1 cellular context compared by ENCODE assay signal in the genomic region with DNA sequence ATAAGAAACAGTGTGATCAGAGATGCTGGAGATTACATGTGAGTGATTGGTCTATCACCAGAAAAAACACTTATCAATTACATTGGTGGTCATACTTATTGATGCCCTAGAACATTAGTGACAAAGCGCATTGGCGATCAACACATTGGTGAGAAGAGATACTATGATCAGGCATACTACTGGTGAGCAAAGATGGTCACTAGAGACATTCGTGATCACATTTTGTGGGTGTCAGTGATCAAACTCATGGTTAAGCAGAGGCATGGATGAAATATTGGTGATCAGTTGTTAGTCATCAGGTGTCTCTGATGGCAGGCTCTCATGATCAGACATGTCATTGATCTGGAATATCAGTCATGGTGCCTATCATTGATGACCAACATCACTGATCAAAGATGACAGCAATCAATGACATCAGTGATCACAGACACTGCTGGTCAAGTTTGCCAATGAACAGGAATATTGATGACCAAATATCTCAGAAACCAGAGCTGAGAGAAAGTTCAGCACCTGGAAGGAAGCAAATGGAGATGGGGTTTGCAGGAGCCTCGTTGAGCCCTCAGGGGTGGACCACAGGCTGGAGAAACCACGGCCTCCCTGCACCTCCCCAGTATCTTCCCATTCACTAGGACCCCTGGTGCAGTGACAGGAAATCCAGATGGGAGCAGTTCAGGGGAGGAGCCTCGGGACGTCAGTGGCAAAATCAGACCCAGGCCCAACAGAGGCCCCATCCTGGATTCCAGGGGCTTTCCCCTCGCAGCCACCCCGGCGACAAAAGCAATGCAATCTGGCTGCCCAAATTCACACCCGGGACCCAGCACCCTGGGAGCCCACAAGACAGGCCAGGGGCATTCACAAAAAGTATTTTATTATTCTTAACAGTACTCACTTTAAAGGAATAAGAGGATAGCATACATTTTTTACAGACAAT.
TF ChIP-seq lines count a peak whose summit lies in the region.

No MANE protein-coding gene starts in this region.

TF ChIP-seq in K562, 482 proteins besides CTCF, POLR2A, EP300 and RAD21 (continues in another document):
- TF ChIP-seq, protein P1, sequence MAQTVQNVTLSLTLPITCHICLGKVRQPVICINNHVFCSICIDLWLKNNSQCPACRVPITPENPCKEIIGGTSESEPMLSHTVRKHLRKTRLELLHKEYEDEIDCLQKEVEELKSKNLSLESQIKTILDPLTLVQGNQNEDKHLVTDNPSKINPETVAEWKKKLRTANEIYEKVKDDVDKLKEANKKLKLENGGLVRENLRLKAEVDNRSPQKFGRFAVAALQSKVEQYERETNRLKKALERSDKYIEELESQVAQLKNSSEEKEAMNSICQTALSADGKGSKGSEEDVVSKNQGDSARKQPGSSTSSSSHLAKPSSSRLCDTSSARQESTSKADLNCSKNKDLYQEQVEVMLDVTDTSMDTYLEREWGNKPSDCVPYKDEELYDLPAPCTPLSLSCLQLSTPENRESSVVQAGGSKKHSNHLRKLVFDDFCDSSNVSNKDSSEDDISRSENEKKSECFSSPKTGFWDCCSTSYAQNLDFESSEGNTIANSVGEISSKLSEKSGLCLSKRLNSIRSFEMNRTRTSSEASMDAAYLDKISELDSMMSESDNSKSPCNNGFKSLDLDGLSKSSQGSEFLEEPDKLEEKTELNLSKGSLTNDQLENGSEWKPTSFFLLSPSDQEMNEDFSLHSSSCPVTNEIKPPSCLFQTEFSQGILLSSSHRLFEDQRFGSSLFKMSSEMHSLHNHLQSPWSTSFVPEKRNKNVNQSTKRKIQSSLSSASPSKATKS (CRISPR knock-in tag; IDR thresholded peaks at IDR 0.05): no peak
- TF ChIP-seq, protein P2, sequence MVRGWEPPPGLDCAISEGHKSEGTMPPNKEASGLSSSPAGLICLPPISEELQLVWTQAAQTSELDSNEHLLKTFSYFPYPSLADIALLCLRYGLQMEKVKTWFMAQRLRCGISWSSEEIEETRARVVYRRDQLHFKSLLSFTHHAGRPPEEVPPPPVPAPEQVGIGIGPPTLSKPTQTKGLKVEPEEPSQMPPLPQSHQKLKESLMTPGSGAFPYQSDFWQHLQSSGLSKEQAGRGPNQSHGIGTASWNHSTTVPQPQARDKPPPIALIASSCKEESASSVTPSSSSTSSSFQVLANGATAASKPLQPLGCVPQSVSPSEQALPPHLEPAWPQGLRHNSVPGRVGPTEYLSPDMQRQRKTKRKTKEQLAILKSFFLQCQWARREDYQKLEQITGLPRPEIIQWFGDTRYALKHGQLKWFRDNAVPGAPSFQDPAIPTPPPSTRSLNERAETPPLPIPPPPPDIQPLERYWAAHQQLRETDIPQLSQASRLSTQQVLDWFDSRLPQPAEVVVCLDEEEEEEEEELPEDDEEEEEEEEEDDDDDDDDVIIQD (CRISPR knock-in tag; IDR thresholded peaks at IDR 0.05): no peak
- TF ChIP-seq, protein P3, sequence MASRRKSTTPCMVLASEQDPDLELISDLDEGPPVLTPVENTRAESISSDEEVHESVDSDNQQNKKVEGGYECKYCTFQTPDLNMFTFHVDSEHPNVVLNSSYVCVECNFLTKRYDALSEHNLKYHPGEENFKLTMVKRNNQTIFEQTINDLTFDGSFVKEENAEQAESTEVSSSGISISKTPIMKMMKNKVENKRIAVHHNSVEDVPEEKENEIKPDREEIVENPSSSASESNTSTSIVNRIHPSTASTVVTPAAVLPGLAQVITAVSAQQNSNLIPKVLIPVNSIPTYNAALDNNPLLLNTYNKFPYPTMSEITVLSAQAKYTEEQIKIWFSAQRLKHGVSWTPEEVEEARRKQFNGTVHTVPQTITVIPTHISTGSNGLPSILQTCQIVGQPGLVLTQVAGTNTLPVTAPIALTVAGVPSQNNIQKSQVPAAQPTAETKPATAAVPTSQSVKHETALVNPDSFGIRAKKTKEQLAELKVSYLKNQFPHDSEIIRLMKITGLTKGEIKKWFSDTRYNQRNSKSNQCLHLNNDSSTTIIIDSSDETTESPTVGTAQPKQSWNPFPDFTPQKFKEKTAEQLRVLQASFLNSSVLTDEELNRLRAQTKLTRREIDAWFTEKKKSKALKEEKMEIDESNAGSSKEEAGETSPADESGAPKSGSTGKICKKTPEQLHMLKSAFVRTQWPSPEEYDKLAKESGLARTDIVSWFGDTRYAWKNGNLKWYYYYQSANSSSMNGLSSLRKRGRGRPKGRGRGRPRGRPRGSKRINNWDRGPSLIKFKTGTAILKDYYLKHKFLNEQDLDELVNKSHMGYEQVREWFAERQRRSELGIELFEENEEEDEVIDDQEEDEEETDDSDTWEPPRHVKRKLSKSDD (conservative IDR thresholded peaks at IDR 0.05; ENCODE audit: low read length): no peak
- no peak for TF ChIP-seq ELF2 (CRISPR knock-in tag; IDR thresholded peaks at IDR 0.05)
- TF ChIP-seq, protein P4, sequence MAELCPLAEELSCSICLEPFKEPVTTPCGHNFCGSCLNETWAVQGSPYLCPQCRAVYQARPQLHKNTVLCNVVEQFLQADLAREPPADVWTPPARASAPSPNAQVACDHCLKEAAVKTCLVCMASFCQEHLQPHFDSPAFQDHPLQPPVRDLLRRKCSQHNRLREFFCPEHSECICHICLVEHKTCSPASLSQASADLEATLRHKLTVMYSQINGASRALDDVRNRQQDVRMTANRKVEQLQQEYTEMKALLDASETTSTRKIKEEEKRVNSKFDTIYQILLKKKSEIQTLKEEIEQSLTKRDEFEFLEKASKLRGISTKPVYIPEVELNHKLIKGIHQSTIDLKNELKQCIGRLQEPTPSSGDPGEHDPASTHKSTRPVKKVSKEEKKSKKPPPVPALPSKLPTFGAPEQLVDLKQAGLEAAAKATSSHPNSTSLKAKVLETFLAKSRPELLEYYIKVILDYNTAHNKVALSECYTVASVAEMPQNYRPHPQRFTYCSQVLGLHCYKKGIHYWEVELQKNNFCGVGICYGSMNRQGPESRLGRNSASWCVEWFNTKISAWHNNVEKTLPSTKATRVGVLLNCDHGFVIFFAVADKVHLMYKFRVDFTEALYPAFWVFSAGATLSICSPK (IDR thresholded peaks at IDR 0.05; ENCODE audit: borderline replicate concordance): no peak
- TF ChIP-seq SRSF1 (IDR thresholded peaks at IDR 0.05; ENCODE audit: low read depth, low read length): no peak
- no peak for TF ChIP-seq BRD9 (IDR thresholded peaks at IDR 0.05; ENCODE audit: low read depth, partially characterized antibody)
- no peak for TF ChIP-seq TGIF2 (CRISPR knock-in tag; IDR thresholded peaks at IDR 0.05)
- TF ChIP-seq, protein P5, sequence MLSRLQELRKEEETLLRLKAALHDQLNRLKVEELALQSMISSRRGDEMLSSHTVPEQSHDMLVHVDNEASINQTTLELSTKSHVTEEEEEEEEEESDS (CRISPR knock-in tag; IDR thresholded peaks at IDR 0.05): no peak
- TF ChIP-seq RBM17 (IDR thresholded peaks at IDR 0.05; ENCODE audit: borderline replicate concordance, low read depth, low read length): no peak
- TF ChIP-seq, protein P6, sequence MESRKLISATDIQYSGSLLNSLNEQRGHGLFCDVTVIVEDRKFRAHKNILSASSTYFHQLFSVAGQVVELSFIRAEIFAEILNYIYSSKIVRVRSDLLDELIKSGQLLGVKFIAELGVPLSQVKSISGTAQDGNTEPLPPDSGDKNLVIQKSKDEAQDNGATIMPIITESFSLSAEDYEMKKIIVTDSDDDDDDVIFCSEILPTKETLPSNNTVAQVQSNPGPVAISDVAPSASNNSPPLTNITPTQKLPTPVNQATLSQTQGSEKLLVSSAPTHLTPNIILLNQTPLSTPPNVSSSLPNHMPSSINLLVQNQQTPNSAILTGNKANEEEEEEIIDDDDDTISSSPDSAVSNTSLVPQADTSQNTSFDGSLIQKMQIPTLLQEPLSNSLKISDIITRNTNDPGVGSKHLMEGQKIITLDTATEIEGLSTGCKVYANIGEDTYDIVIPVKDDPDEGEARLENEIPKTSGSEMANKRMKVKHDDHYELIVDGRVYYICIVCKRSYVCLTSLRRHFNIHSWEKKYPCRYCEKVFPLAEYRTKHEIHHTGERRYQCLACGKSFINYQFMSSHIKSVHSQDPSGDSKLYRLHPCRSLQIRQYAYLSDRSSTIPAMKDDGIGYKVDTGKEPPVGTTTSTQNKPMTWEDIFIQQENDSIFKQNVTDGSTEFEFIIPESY (CRISPR knock-in tag; IDR thresholded peaks at IDR 0.05): peak; percentile 25; the same call in 1 of the 2 replicates
- TF ChIP-seq, protein P7, sequence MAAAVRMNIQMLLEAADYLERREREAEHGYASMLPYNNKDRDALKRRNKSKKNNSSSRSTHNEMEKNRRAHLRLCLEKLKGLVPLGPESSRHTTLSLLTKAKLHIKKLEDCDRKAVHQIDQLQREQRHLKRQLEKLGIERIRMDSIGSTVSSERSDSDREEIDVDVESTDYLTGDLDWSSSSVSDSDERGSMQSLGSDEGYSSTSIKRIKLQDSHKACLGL (CRISPR knock-in tag; IDR thresholded peaks at IDR 0.05; ENCODE audit: borderline replicate concordance, poor library complexity, severe bottlenecking): no peak
- TF ChIP-seq, protein P8, sequence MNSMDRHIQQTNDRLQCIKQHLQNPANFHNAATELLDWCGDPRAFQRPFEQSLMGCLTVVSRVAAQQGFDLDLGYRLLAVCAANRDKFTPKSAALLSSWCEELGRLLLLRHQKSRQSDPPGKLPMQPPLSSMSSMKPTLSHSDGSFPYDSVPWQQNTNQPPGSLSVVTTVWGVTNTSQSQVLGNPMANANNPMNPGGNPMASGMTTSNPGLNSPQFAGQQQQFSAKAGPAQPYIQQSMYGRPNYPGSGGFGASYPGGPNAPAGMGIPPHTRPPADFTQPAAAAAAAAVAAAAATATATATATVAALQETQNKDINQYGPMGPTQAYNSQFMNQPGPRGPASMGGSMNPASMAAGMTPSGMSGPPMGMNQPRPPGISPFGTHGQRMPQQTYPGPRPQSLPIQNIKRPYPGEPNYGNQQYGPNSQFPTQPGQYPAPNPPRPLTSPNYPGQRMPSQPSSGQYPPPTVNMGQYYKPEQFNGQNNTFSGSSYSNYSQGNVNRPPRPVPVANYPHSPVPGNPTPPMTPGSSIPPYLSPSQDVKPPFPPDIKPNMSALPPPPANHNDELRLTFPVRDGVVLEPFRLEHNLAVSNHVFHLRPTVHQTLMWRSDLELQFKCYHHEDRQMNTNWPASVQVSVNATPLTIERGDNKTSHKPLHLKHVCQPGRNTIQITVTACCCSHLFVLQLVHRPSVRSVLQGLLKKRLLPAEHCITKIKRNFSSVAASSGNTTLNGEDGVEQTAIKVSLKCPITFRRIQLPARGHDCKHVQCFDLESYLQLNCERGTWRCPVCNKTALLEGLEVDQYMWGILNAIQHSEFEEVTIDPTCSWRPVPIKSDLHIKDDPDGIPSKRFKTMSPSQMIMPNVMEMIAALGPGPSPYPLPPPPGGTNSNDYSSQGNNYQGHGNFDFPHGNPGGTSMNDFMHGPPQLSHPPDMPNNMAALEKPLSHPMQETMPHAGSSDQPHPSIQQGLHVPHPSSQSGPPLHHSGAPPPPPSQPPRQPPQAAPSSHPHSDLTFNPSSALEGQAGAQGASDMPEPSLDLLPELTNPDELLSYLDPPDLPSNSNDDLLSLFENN (IDR thresholded peaks at IDR 0.05; ENCODE audit: low read depth in 2 of 2, low read length in 2 of 2): no peak
- no peak for TF ChIP-seq L3MBTL2 (IDR thresholded peaks at IDR 0.05)
- TF ChIP-seq, protein P9, sequence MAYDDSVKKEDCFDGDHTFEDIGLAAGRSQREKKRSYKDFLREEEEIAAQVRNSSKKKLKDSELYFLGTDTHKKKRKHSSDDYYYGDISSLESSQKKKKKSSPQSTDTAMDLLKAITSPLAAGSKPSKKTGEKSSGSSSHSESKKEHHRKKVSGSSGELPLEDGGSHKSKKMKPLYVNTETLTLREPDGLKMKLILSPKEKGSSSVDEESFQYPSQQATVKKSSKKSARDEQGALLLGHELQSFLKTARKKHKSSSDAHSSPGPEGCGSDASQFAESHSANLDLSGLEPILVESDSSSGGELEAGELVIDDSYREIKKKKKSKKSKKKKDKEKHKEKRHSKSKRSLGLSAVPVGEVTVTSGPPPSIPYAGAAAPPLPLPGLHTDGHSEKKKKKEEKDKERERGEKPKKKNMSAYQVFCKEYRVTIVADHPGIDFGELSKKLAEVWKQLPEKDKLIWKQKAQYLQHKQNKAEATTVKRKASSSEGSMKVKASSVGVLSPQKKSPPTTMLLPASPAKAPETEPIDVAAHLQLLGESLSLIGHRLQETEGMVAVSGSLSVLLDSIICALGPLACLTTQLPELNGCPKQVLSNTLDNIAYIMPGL (CRISPR knock-in tag; IDR thresholded peaks at IDR 0.05): no peak
- no peak for TF ChIP-seq SIN3B (IDR thresholded peaks at IDR 0.05; ENCODE audit: low read depth)
- TF ChIP-seq MAZ (CRISPR knock-in tag; conservative IDR thresholded peaks at IDR 0.05 in 1 of 2, IDR thresholded peaks at IDR 0.05 in 1 of 2): peak in 1 of 2 experiments; percentile 30; a peak in 1 of 4 replicates
- no peak for TF ChIP-seq SP2 (IDR thresholded peaks at IDR 0.05; ENCODE audit: extremely low read depth, low read depth, low read length, poor library complexity, severe bottlenecking)
- TF ChIP-seq ZNF134 (CRISPR knock-in tag; conservative IDR thresholded peaks at IDR 0.05): no peak
- no peak for TF ChIP-seq SMARCC2 (IDR thresholded peaks at IDR 0.05; ENCODE audit: low read depth)
- TF ChIP-seq ZNF41 (CRISPR knock-in tag; conservative IDR thresholded peaks at IDR 0.05): no peak
- peak; percentile 96 for TF ChIP-seq POLR2AphosphoS2 (IDR thresholded peaks at IDR 0.05; ENCODE audit: low read length)
- no peak for TF ChIP-seq PTRF (tag; IDR thresholded peaks at IDR 0.05)
- TF ChIP-seq, protein P10, sequence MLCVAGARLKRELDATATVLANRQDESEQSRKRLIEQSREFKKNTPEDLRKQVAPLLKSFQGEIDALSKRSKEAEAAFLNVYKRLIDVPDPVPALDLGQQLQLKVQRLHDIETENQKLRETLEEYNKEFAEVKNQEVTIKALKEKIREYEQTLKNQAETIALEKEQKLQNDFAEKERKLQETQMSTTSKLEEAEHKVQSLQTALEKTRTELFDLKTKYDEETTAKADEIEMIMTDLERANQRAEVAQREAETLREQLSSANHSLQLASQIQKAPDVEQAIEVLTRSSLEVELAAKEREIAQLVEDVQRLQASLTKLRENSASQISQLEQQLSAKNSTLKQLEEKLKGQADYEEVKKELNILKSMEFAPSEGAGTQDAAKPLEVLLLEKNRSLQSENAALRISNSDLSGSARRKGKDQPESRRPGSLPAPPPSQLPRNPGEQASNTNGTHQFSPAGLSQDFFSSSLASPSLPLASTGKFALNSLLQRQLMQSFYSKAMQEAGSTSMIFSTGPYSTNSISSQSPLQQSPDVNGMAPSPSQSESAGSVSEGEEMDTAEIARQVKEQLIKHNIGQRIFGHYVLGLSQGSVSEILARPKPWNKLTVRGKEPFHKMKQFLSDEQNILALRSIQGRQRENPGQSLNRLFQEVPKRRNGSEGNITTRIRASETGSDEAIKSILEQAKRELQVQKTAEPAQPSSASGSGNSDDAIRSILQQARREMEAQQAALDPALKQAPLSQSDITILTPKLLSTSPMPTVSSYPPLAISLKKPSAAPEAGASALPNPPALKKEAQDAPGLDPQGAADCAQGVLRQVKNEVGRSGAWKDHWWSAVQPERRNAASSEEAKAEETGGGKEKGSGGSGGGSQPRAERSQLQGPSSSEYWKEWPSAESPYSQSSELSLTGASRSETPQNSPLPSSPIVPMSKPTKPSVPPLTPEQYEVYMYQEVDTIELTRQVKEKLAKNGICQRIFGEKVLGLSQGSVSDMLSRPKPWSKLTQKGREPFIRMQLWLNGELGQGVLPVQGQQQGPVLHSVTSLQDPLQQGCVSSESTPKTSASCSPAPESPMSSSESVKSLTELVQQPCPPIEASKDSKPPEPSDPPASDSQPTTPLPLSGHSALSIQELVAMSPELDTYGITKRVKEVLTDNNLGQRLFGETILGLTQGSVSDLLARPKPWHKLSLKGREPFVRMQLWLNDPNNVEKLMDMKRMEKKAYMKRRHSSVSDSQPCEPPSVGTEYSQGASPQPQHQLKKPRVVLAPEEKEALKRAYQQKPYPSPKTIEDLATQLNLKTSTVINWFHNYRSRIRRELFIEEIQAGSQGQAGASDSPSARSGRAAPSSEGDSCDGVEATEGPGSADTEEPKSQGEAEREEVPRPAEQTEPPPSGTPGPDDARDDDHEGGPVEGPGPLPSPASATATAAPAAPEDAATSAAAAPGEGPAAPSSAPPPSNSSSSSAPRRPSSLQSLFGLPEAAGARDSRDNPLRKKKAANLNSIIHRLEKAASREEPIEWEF (CRISPR knock-in tag; IDR thresholded peaks at IDR 0.05): peak; percentile 80
- no peak for TF ChIP-seq ZNF347 (CRISPR knock-in tag; IDR thresholded peaks at IDR 0.05; ENCODE audit: low read depth)
